21 cellular contexts compared by ENCODE assay signal in the genomic region with DNA sequence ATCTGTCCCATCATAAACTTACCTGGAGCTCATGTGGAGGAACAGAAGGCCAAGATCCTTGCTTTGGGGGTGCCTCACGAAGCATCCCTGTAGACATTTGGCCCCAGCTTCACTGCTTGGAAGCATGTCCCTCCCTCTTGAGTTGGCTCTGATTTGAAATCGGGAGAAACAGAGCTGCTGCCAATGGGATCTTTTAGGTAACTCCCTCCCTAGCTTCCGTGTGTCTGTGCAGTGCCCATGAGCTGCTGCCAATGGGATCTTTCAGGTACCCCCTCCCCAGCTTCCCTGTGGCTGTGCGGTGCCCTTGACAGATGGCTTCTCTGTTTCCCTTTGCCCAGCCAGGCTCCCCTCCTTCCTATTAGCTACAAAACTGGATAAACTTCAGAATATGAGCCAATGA.
"Had no signal": no experiment of that assay in that cellular context is flagged by ENCODE, and none has a peak within 500 bp of the region (broad histone marks: within the 10 kb centered on the region; RNA-seq: fewer than 3 reads in every experiment).

No MANE protein-coding gene starts in this region.

- H3K27ac ChIP-seq: lower lobe of right lung, spleen, upper lobe of left lung, VCaP had no signal

- H3K36me3 ChIP-seq: lower lobe of right lung had no signal

- ATAC-seq: activated T-helper 17 cell treated with anti-CD3 and anti-CD28 coated beads, Interleukin-2, amount 50 U/mL, for 72 hours; left lobe of liver; lower lobe of right lung; naive thymus-derived CD4-positive, alpha-beta T cell; stimulated activated naive CD8-positive, alpha-beta T cell treated with anti-CD3 and anti-CD28 coated beads, Interleukin-15, Interleukin-2, amounts not matched to agents 100 U/mL and 50 U/mL, for 24 hours had no signal

- H3K4me3 Mint-ChIP-seq: activated naive CD8-positive, alpha-beta T cell; activated T-helper 17 cell treated with anti-CD3 and anti-CD28 coated beads, Interleukin-2, amount 50 U/mL, for 72 hours; dendritic cell treated with granulocyte-macrophage colony-stimulating factor and Interleukin-4, amounts not matched to agents 40 ng/mL and 50 ng/mL, for 4 days; naive thymus-derived CD4-positive, alpha-beta T cell; T-helper 2 cell treated with Interferon-gamma antibody and Interleukin-4, amounts not matched to agents 5 μg/mL and 100 μg/mL, for 36 hours had no signal

- H3K9me3 ChIP-seq: lower lobe of right lung, spleen, upper lobe of left lung had no signal

- H3K4me3 ChIP-seq: lower lobe of right lung, spleen, upper lobe of left lung had no signal

- H3K9me3 Mint-ChIP-seq: activated T-helper 17 cell treated with anti-CD3 and anti-CD28 coated beads, Interleukin-2, amount 50 U/mL, for 72 hours; dendritic cell treated with granulocyte-macrophage colony-stimulating factor and Interleukin-4, amounts not matched to agents 40 ng/mL and 50 ng/mL, for 4 days; naive thymus-derived CD4-positive, alpha-beta T cell; T-helper 2 cell treated with Interferon-gamma antibody and Interleukin-4, amounts not matched to agents 5 μg/mL and 100 μg/mL, for 36 hours had no signal

- H3K27ac Mint-ChIP-seq: activated naive CD8-positive, alpha-beta T cell; dendritic cell treated with granulocyte-macrophage colony-stimulating factor and Interleukin-4, amounts not matched to agents 40 ng/mL and 50 ng/mL, for 4 days had no signal

- H3K27me3 Mint-ChIP-seq: activated naive CD8-positive, alpha-beta T cell; activated T-helper 17 cell treated with anti-CD3 and anti-CD28 coated beads, Interleukin-2, amount 50 U/mL, for 72 hours; dendritic cell treated with granulocyte-macrophage colony-stimulating factor and Interleukin-4, amounts not matched to agents 40 ng/mL and 50 ng/mL, for 4 days; naive thymus-derived CD4-positive, alpha-beta T cell had no signal

- H3K27me3 ChIP-seq: spleen, upper lobe of left lung had no signal

- DNase-seq: activated CD4-positive, CD25-positive, alpha-beta regulatory T cell treated with anti-CD3 and anti-CD28 coated beads, Interleukin-2, amount 50 U/mL, for 72 hours; activated naive CD4-positive, alpha-beta T cell; activated T-cell treated with anti-CD3 and anti-CD28 coated beads, Interleukin-2, amount 50 U/mL, for 1 hour; amygdala; effector CD4-positive, alpha-beta T cell; erythroblast; foreskin fibroblast; kidney; lower lobe of right lung; naive thymus-derived CD4-positive, alpha-beta T cell; retina; spleen; stimulated activated CD4-positive, alpha-beta T cell treated with anti-CD3 and anti-CD28 coated beads, Interleukin-4, amount 100 ng/mL, for 1 hour; stimulated activated naive CD8-positive, alpha-beta T cell treated with anti-CD3 and anti-CD28 coated beads, Interleukin-15, Interleukin-2, amounts not matched to agents 100 U/mL and 50 U/mL, for 24 hours had no signal
